ENCODE assay signal across 9 cellular contexts in the genomic region with DNA sequence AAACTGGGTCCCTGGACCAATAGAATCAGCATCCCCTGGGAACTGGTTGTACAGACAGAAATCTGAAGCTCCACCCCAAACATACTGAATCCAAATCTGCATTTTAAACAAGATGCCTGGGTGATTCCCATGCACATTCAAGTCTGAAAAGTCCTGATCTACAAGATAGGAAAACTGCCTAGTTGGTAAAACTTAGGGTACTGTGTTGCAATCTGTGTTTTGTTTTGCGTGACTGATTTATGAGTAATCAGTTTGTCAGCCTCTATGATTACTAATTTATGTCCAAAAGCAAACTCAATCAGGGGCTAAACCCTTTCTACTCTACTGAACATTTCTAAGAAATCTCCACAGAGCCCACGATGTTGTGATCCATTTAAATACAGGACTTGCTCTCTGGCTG.
DNase-seq lines count a peak whose midpoint lies in the region; ATAC-seq and TF ChIP-seq lines count a peak whose summit lies in the region.
"Had no signal": no experiment of that assay in that cellular context is flagged by ENCODE, and none has a peak within 500 bp of the region (broad histone marks: within the 10 kb centered on the region; RNA-seq: fewer than 3 reads in every experiment).

No MANE protein-coding gene starts in this region.

- H3K9me3 ChIP-seq in RWPE2 (ENCODE audit: severe bottlenecking), result no peaks in the 10 kb centered on the region

- DNase-seq in NCI-H526 (lab: John Stamatoyannopoulos, UW) (peak; percentile 18 to 23), NCI-H526 treated with DMSO at 0.1 percent for 48 hours (lab: John Stamatoyannopoulos, UW) (no peak), RWPE2 (ENCODE audit: low spot score) (no peak), skeletal muscle cell (ENCODE audit: low read depth) (peak; percentile 63), mesenteric fat pad (ENCODE audit: low spot score) (no peak)
- DNase-seq: NCI-H1048 had no signal

- no peaks in the 10 kb centered on the region for H3K27me3 ChIP-seq in RWPE2 (ENCODE audit: insufficient read depth, poor library complexity, severe bottlenecking)

- peaks cover 7% of the 10 kb centered on the region for H3K4me1 ChIP-seq in RWPE2 (ENCODE audit: insufficient read depth, poor library complexity, severe bottlenecking)

- H3K4me3 ChIP-seq in RWPE2 (ENCODE audit: severe bottlenecking) (no peak overlapping the region), skeletal muscle cell (ENCODE audit: low read depth, low read length) (no peak overlapping the region)

- ATAC-seq in RWPE2 (ENCODE audit: low read depth), result peak; percentile 91
- peak; percentile 78 for ATAC-seq in esophagus mucosa
- ATAC-seq in HG02973 (IDR thresholded peaks at IDR 0.05; ENCODE audit: unreplicated experiment), result no peak
- ATAC-seq in GM19328 (IDR thresholded peaks at IDR 0.05; ENCODE audit: unreplicated experiment), result no peak

- no peak for TF ChIP-seq CTCF in RWPE2 (IDR thresholded peaks at IDR 0.05; ENCODE audit: poor library complexity, severe bottlenecking)

- H3K36me3 ChIP-seq in RWPE2 (ENCODE audit: low read depth), result no peaks in the 10 kb centered on the region

- H3K27ac ChIP-seq in RWPE2 (ENCODE audit: poor library complexity, severe bottlenecking), result peak overlapping the region; percentile 23

Comparison
In these comparisons a context has a peak if more than half of its experiments do, and no peak if none do; other contexts are left out.
1. DNase-seq: peak in NCI-H526 (2 of 2) and skeletal muscle cell (single experiment); none in NCI-H526 treated with DMSO at 0.1 percent for 48 hours (single experiment), RWPE2 (single experiment) and mesenteric fat pad (single experiment).
2. ATAC-seq: peak in RWPE2 (single experiment) and esophagus mucosa (single experiment); none in HG02973 (single experiment) and GM19328 (single experiment).